12 cellular contexts compared by ENCODE assay signal in genomic region chrX:70166601-70167590, GRCh38. TPM values are rescaled to one million over a fixed set of nuclear protein-coding genes. Genes with fewer than 3 reads are reported as not detected.
A peak's percentile ranks its signal among the peaks of the same experiment; 100 is the strongest.
DNase-seq lines count a peak whose midpoint lies in the region; ATAC-seq and TF ChIP-seq lines count a peak whose summit lies in the region.
"Had no signal": no experiment of that assay in that cellular context is flagged by ENCODE, and none has a peak within 500 bp of the region (broad histone marks: within the 10 kb centered on the region; RNA-seq: fewer than 3 reads in every experiment).

No MANE protein-coding gene starts in this region.

- WGBS in psoas muscle, 3 donors = 74 to 83% (median 83%) methylated on average over 18 to 19 of the region's 19 CpGs

- peaks cover 9% of the 10 kb centered on the region for H3K36me3 Mint-ChIP-seq in osteocyte (ENCODE audit: unreplicated experiment)

- H3K27me3 ChIP-seq in psoas muscle (ENCODE audit: insufficient read depth in 3 of 3, low read length in 2 of 3) = no peaks in the 10 kb centered on the region

- H3K4me1 ChIP-seq in psoas muscle = no peaks in the 10 kb centered on the region

- H3K27ac Mint-ChIP-seq in osteocyte (ENCODE audit: unreplicated experiment) = peak overlapping the region; percentile 76

- H3K9me3 ChIP-seq in psoas muscle = no peaks in the 10 kb centered on the region

- no peak for ATAC-seq in psoas muscle

- H3K9me3 Mint-ChIP-seq in osteocyte (ENCODE audit: unreplicated experiment) = peaks cover 10% of the 10 kb centered on the region

- no peak overlapping the region for H3K27ac ChIP-seq in psoas muscle

- peaks cover 22% of the 10 kb centered on the region for H3K4me1 Mint-ChIP-seq in osteocyte (ENCODE audit: unreplicated experiment)

- H3K4me3 Mint-ChIP-seq in osteocyte (ENCODE audit: unreplicated experiment) = peak overlapping the region; percentile 14

- TF ChIP-seq CTCF in cardiac fibroblast (IDR thresholded peaks at IDR 0.05; ENCODE audit: low read depth, low read length) = no peak
- TF ChIP-seq CTCF in osteocyte (IDR thresholded peaks at IDR 0.05) = no peak
- TF ChIP-seq CTCF in psoas muscle (IDR thresholded peaks at IDR 0.05) = no peak

- H3K36me3 ChIP-seq in psoas muscle (ENCODE audit: insufficient read depth in 1 of 2, low read depth in 1 of 2) = peaks cover 0 to 19% of the 10 kb centered on the region in 2 donors

- H3K4me3 ChIP-seq in cardiac fibroblast (replicated peaks in 1 of 2; ENCODE audit: low read depth in 2 of 2, low read length in 2 of 2) = no peak overlapping the region
- H3K4me3 ChIP-seq in psoas muscle = no peak overlapping the region

- DNase-seq in SIG-M5 treated with dmso at 0.1 percent for 504 hours (lab: John Stamatoyannopoulos, UW; ENCODE audit: unreplicated experiment) (peak; percentile 6), SIG-M5 (lab: John Stamatoyannopoulos, UW) (no peak), M059J (ENCODE audit: low read depth) (peak; percentile 88), cardiac fibroblast (ENCODE audit: low read depth in 2 of 2) (peak; percentile 59 to 70), osteocyte (ENCODE audit: extremely low spot score, unreplicated experiment) (no peak), psoas muscle (no peak), NCI-H510A treated with DMSO at 0.1 percent for 48 hours (lab: John Stamatoyannopoulos, UW) (no peak), SHP77 (lab: John Stamatoyannopoulos, UW) (no peak)
- DNase-seq: cortex of kidney; NCI-H1417; stimulated activated CD4-positive, alpha-beta T cell treated with anti-CD3 and anti-CD28 coated beads, Interleukin-15, amount 100 ng/mL, for 24 hours had no signal

- H3K27me3 Mint-ChIP-seq in osteocyte (ENCODE audit: unreplicated experiment) = no peaks in the 10 kb centered on the region

- intact Hi-C loops in psoas muscle (cut with DNase I) = no loop called here

RNA-seq across cellular contexts. Expression of gene DGAT2L6, which starts 10.4 kb away (rescaled TPM):
- total RNA-seq in M059J (2014; rRNA removed; shearing (Covaris generic)) = not detected in 2 replicates
- total RNA-seq in osteocyte = not detected in 2 replicates
- not detected for total RNA-seq in psoas muscle
- not detected for polyA plus RNA-seq in psoas muscle
- total RNA-seq: ureter had no signal

RNA-seq across cellular contexts. Expression of gene IGBP1, which starts 33.6 kb away (rescaled TPM):
- total RNA-seq in M059J (2014; rRNA removed; shearing (Covaris generic)) = 98.8 and 107 TPM in 2 replicates
- total RNA-seq in osteocyte (49.4 and 51.3 TPM in 2 replicates), psoas muscle (10 to 100 TPM; 45.0 to 60.6 (median 59.3) TPM)
- polyA plus RNA-seq in psoas muscle = 10 to 100 TPM; 73.9 to 81.5 (median 79.0) TPM

Comparison
In these comparisons a context has a peak if more than half of its experiments do, and no peak if none do; other contexts are left out.
1. DNase-seq: peak in SIG-M5 treated with dmso at 0.1 percent for 504 hours (single experiment), M059J (single experiment) and cardiac fibroblast (2 of 2); none in SIG-M5 (single experiment), osteocyte (single experiment), psoas muscle (0 of 2), NCI-H510A treated with DMSO at 0.1 percent for 48 hours (single experiment) and SHP77 (0 of 2).